Comparison of ENCODE assay signal across 1 cellular context in the genomic region with DNA sequence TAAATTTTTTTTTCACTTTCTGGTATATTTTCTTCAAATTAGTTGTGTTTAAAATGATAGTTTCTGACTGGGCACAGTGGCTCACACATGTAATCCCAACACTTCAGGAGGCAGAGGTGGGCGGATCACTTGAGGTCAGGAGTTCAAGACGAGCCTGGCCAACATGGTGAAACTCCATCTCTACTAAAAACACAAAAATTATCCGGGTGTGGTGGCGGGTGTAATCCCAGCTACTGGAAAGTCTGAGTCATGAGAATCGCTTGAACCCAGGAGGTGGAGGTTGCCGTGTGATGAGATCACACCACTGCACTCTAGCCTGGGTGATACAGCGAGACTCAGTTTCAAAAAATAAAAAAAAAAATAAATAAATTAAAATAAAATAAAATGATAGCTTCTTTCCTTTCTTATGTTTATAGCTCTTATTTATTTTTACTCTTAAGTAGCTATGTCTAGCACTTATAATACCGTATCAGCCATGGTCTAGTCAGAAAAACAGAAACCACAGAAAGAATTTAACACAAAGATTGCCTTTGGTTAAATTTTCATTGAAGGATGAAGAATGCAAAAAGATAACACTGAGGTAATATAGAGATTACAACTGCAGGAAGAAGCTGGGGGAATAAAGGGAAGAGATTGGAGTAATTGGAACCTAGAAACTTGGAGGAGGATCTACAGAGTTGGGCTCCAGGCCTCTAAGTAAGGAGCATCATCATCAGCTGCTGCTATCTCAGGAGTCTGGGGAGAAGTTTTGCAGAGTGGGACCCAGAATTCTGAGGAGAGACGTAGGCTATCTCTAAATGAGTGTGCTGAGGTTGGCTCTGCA.
TF ChIP-seq lines count a peak whose summit lies in the region.

No MANE protein-coding gene starts in this region.

TF ChIP-seq in H1, 55 proteins besides CTCF, POLR2A, EP300 and RAD21:
- TF ChIP-seq GTF2F1 (IDR thresholded peaks at IDR 0.05; ENCODE audit: borderline replicate concordance, low read depth, low read length) = no peak
- no peak for TF ChIP-seq KDM5A (IDR thresholded peaks at IDR 0.05; ENCODE audit: low read length)
